In the genomic region with DNA sequence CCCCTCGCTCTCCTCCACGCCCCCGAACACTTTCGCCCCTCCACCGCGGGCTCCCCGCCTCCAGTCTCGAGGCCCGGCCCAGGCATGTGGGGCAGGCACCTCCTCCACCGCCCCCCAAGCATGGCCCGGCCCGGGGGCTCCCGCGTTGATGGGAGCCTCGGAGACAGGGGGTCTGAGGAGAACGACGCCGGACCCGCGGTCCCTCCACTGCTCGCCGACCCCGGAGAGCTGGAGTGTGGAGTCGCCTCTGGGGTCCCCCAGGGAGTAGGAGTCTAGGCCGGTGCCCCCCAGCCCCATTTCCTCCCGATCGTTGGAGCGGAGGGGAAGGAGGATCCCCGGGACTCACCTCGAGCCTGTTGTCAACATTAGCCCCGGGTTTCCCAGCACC, we compare ENCODE assay signal across 8 cellular contexts. TPM values are rescaled to one million over a fixed set of nuclear protein-coding genes. Genes with fewer than 3 reads are reported as not detected.
A peak's percentile ranks its signal among the peaks of the same experiment; 100 is the strongest.
DNase-seq lines count a peak whose midpoint lies in the region; ATAC-seq and TF ChIP-seq lines count a peak whose summit lies in the region.

No MANE protein-coding gene starts in this region.

- H3K4me3 ChIP-seq in NT2/D1 (ENCODE audit: insufficient read length, low read depth) (peak overlapping the region; percentile 87), skeletal muscle cell (ENCODE audit: low read depth, low read length) (peak overlapping the region; percentile 98)

- peak overlapping the region; percentile 88 for H3K9ac ChIP-seq in NT2/D1 (ENCODE audit: insufficient read length, low read depth)

- DNase-seq in CD4-positive, alpha-beta T cell = peak in 9 of 10 experiments; percentile 6 to 43 (median 27)
- DNase-seq in NT2/D1 (ENCODE audit: low read depth, low spot score) = no peak
- no peak for DNase-seq in activated naive CD4-positive, alpha-beta T cell treated with anti-CD3 and anti-CD28 coated beads for 36 hours
- peak; percentile 63 for DNase-seq in left ventricle myocardium superior
- DNase-seq in skeletal muscle cell (ENCODE audit: low read depth) = no peak
- no peak for DNase-seq in NCI-H524 (lab: John Stamatoyannopoulos, UW)
- no peak for DNase-seq in DMS153 treated with DMSO at 0.1 percent for 48 hours (lab: John Stamatoyannopoulos, UW; ENCODE audit: unreplicated experiment)

- no peaks in the 10 kb centered on the region for H3K27me3 ChIP-seq in CD4-positive, alpha-beta T cell (ENCODE audit: control insufficient read depth, insufficient read depth, low read length)
- no peaks in the 10 kb centered on the region for H3K27me3 ChIP-seq in NT2/D1 (ENCODE audit: insufficient read depth, insufficient read length)

- CTCF ChIA-PET in CD4-positive, alpha-beta T cell (lab: Charles Lee) = interaction anchor here (0.6 to 1.9 kb wide), 5 partner anchors 10 to 56 kb away, joined by 3 to 7 read pairs (median 4); a partner anchor contains a TSS
- CTCF ChIA-PET in activated naive CD4-positive, alpha-beta T cell treated with anti-CD3 and anti-CD28 coated beads for 36 hours (lab: Charles Lee) = interaction anchor here (1.4 kb wide), 1 partner anchor 153 kb away, joined by 4 read pairs; a partner anchor contains a TSS

- peaks cover 38% of the 10 kb centered on the region for H3K4me1 Mint-ChIP-seq in CD4-positive, alpha-beta T cell (ENCODE audit: low read depth)
- peaks cover 33% of the 10 kb centered on the region for H3K4me1 Mint-ChIP-seq in activated naive CD4-positive, alpha-beta T cell treated with anti-CD3 and anti-CD28 coated beads for 36 hours (ENCODE audit: low read depth)

- peak overlapping the region; percentile 100 for H3K27ac Mint-ChIP-seq in CD4-positive, alpha-beta T cell
- peak overlapping the region; percentile 99 for H3K27ac Mint-ChIP-seq in activated naive CD4-positive, alpha-beta T cell treated with anti-CD3 and anti-CD28 coated beads for 36 hours

- no peaks in the 10 kb centered on the region for H3K4me1 ChIP-seq in NT2/D1 (ENCODE audit: insufficient read depth, insufficient read length)

- peaks cover 2% of the 10 kb centered on the region for H3K9me3 Mint-ChIP-seq in CD4-positive, alpha-beta T cell
- H3K9me3 Mint-ChIP-seq in activated naive CD4-positive, alpha-beta T cell treated with anti-CD3 and anti-CD28 coated beads for 36 hours = no peaks in the 10 kb centered on the region

- intact Hi-C loops in CD4-positive, alpha-beta T cell (cut with DNase I, micrococcal nuclease) = loop anchor here in 1 of 2 experiments (1.0 to 10.0 kb wide), 3 partner anchors 26 to 302 kb away; a partner anchor contains a TSS
- intact Hi-C loops in activated naive CD4-positive, alpha-beta T cell treated with anti-CD3 and anti-CD28 coated beads for 36 hours (cut with micrococcal nuclease) = loop anchor here (5.0 to 10.0 kb wide), 2 partner anchors 868 to 1260 kb away; a partner anchor contains a TSS
- intact Hi-C loops in left ventricle myocardium superior (cut with micrococcal nuclease) = no loop called here

- H3K27ac ChIP-seq in CD4-positive, alpha-beta T cell (ENCODE audit: low read depth, low read length) = peak overlapping the region; percentile 98

- POLR2A ChIA-PET in CD4-positive, alpha-beta T cell (lab: Charles Lee) = interaction anchor here (0.6 to 3.3 kb wide), 14 partner anchors 10 to 432 kb away, joined by 3 to 55 read pairs (median 6); a partner anchor contains a TSS

- H3K9me3 ChIP-seq in CD4-positive, alpha-beta T cell (ENCODE audit: control insufficient read depth, low read length) = no peaks in the 10 kb centered on the region
- peaks cover 3% of the 10 kb centered on the region; the same call in 1 of the 2 replicates for H3K9me3 ChIP-seq in NT2/D1 (ENCODE audit: insufficient read depth, low read length)

- H3K36me3 Mint-ChIP-seq in CD4-positive, alpha-beta T cell (ENCODE audit: low read depth) = peaks cover 15% of the 10 kb centered on the region
- H3K36me3 Mint-ChIP-seq in activated naive CD4-positive, alpha-beta T cell treated with anti-CD3 and anti-CD28 coated beads for 36 hours (ENCODE audit: low read depth) = peaks cover 9% of the 10 kb centered on the region

- TF ChIP-seq CTCF in CD4-positive, alpha-beta T cell (IDR thresholded peaks at IDR 0.05) = no peak

- ATAC-seq in CD4-positive, alpha-beta T cell (ENCODE audit: poor library complexity) = peak; percentile 12
- ATAC-seq in GM21619 (IDR thresholded peaks at IDR 0.05; ENCODE audit: unreplicated experiment) = peak; percentile 3
- peak; percentile 25 for ATAC-seq in left ventricle myocardium superior

- H3K36me3 ChIP-seq in NT2/D1 (ENCODE audit: insufficient read depth, insufficient read length, low read length) = peaks cover 5% of the 10 kb centered on the region

- H3K27me3 Mint-ChIP-seq in CD4-positive, alpha-beta T cell = no peaks in the 10 kb centered on the region
- no peaks in the 10 kb centered on the region for H3K27me3 Mint-ChIP-seq in activated naive CD4-positive, alpha-beta T cell treated with anti-CD3 and anti-CD28 coated beads for 36 hours (ENCODE audit: low read depth)

- H3K4me3 Mint-ChIP-seq in CD4-positive, alpha-beta T cell = peak overlapping the region; percentile 98
- H3K4me3 Mint-ChIP-seq in activated naive CD4-positive, alpha-beta T cell treated with anti-CD3 and anti-CD28 coated beads for 36 hours = peak overlapping the region; percentile 98

RNA-seq across cellular contexts. Expression of a gene that starts 0.2 kb away (rescaled TPM):
- 10 to 100 TPM; 14.5 to 15.3 TPM for total RNA-seq in CD4-positive, alpha-beta T cell
- 10 to 100 TPM; 27.5 to 29.5 TPM for total RNA-seq in activated naive CD4-positive, alpha-beta T cell treated with anti-CD3 and anti-CD28 coated beads for 36 hours
- total RNA-seq in left ventricle myocardium superior = 19.7 TPM

RNA-seq across cellular contexts. Expression of a gene that starts 26.4 kb away (rescaled TPM):
- 1 to 10 TPM; 5.1 to 5.3 TPM for total RNA-seq in CD4-positive, alpha-beta T cell
- total RNA-seq in activated naive CD4-positive, alpha-beta T cell treated with anti-CD3 and anti-CD28 coated beads for 36 hours = 10 to 100 TPM; 17.0 to 20.1 TPM
- total RNA-seq in left ventricle myocardium superior = 22.2 TPM

Comparison
In these comparisons a context has a peak if more than half of its experiments do, and no peak if none do; other contexts are left out.
1. DNase-seq: peak in CD4-positive, alpha-beta T cell (9 of 10) and left ventricle myocardium superior (single experiment); none in NT2/D1 (single experiment), activated naive CD4-positive, alpha-beta T cell treated with anti-CD3 and anti-CD28 coated beads for 36 hours (single experiment), skeletal muscle cell (single experiment), NCI-H524 (0 of 2) and DMS153 treated with DMSO at 0.1 percent for 48 hours (single experiment).
2. Peak in every context shown above with its lines, with median percentiles within 50 percentile points of each other: ATAC-seq.